9 cellular contexts compared by ENCODE assay signal in the genomic region with DNA sequence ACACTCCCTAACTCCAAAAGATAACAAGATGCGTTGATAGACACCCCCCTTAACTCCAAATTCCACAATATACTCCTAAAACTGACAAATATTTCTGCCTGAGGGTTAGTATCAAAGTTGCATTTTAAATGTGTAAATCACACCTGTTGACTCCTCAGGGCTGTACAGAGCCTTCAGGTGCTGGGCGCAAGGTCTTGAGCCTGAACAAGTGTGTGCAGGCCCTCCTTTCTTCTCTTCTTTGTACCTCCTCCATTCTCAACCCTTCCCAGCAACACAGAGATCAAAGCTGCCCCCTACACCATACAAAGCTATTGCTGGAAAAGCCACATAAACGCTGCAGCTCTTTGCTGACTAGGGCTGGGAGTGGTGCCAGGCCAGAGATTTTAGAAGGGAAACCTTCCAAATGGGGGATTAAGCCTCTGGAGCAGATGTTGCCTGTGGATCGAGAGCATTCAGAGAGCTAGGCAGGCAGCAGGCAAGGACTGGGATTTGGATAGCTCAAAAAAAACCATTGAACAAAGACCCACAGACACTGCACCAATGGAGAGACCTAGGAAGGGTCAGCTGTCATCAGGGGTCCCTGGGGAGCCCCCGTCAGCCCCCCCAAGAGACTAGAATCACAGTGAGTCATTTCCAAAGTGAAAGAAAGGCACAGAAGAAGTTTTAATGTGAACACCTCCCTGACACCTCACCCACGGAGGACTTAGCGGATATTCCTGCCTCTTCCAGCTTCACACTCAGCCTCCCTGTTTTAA. TPM values are rescaled to one million over a fixed set of nuclear protein-coding genes. Genes with fewer than 3 reads are reported as not detected.
A peak's percentile ranks its signal among the peaks of the same experiment; 100 is the strongest.
DNase-seq lines count a peak whose midpoint lies in the region; TF ChIP-seq lines count a peak whose summit lies in the region.
"Had no signal": no experiment of that assay in that cellular context is flagged by ENCODE, and none has a peak within 500 bp of the region (broad histone marks: within the 10 kb centered on the region; RNA-seq: fewer than 3 reads in every experiment).

No MANE protein-coding gene starts in this region.

- H3K27ac ChIP-seq in fibroblast of lung (ENCODE audit: insufficient read depth, low read length) (no peak overlapping the region), ovary (peak overlapping the region in 1 of 2 donors; percentile 33), transverse colon (peak overlapping the region in 2 of 4 donors; percentile 22 to 23), stomach (peak overlapping the region in 2 of 5 donors; percentile 49 to 68)

- peaks cover 3% of the 10 kb centered on the region for H3K27me3 ChIP-seq in fibroblast of lung (ENCODE audit: control insufficient read depth, insufficient read depth, low read length)
- no peaks in the 10 kb centered on the region for H3K27me3 ChIP-seq in ovary
- no peaks in the 10 kb centered on the region for H3K27me3 ChIP-seq in transverse colon
- H3K27me3 ChIP-seq in stomach = no peaks in the 10 kb centered on the region

- intact Hi-C loops in ovary (cut with DNase I) (no loop called here), transverse colon (cut with DNase I; ENCODE audit: low total_unique reads) (no loop called here), stomach (cut with DNase I; ENCODE audit: low total_unique reads) (no loop called here)

- no peaks in the 10 kb centered on the region for H3K9me3 ChIP-seq in fibroblast of lung (ENCODE audit: control insufficient read depth, insufficient read depth, low read depth, low read length)
- no peaks in the 10 kb centered on the region for H3K9me3 ChIP-seq in ovary
- no peaks in the 10 kb centered on the region for H3K9me3 ChIP-seq in transverse colon
- no peaks in the 10 kb centered on the region for H3K9me3 ChIP-seq in stomach

- H3K4me3 ChIP-seq in fibroblast of lung (replicated peaks in 1 of 4; ENCODE audit: control extremely low read depth in 1 of 4, insufficient read depth in 1 of 4, low read depth in 3 of 4, low read length in 4 of 4) (peak overlapping the region in 2 of 4 experiments; percentile 19 to 33), ovary (no peak overlapping the region), transverse colon (peak overlapping the region in 1 of 4 donors; percentile 21), stomach (peak overlapping the region in 2 of 4 donors; percentile 10 to 11)

- H3K4me2 ChIP-seq in fibroblast of lung (ENCODE audit: extremely low read depth, insufficient read depth, low read length) = peak overlapping the region; percentile 48

- no peaks in the 10 kb centered on the region for H4K20me1 ChIP-seq in fibroblast of lung (ENCODE audit: control insufficient read depth, extremely low read depth, insufficient read depth, low read length)

- TF ChIP-seq POLR2A in ovary (IDR thresholded peaks at IDR 0.05) (no peak), transverse colon (IDR thresholded peaks at IDR 0.05) (no peak), stomach (IDR thresholded peaks at IDR 0.05) (no peak)

- peak overlapping the region; percentile 30 for H2AFZ ChIP-seq in fibroblast of lung (ENCODE audit: low read length)

- 15 to 20% (median 16%) methylated on average over 7 of the region's 7 CpGs for WGBS in ovary, 3 donors
- WGBS in transverse colon (ENCODE audit: low coverage in 1 of 2), 2 donors = 52 to 60% methylated on average over 4 to 7 of the region's 7 CpGs
- WGBS in stomach, 5 donors = 35 to 52% (median 48%) methylated on average over 7 of the region's 7 CpGs

- H3K36me3 ChIP-seq in fibroblast of lung (ENCODE audit: control insufficient read depth, insufficient read depth, low read length) = no peaks in the 10 kb centered on the region
- no peaks in the 10 kb centered on the region for H3K36me3 ChIP-seq in ovary
- no peaks in the 10 kb centered on the region for H3K36me3 ChIP-seq in transverse colon
- no peaks in the 10 kb centered on the region for H3K36me3 ChIP-seq in stomach

- in situ Hi-C loops in transverse colon (cut with MboI; ENCODE audit: low pct_ligation_motif_present in 1 of 4, low pct_unique_long_range_greater_than_20kb in 1 of 4, low sequenced_read_pairs in 3 of 4) = loop anchor here (25.0 kb wide), 1 partner anchor 419 kb away; no protein-coding TSS in a partner anchor

- H3K4me1 ChIP-seq in fibroblast of lung (ENCODE audit: control insufficient read depth, extremely low read depth, insufficient read depth, low read length) = no peaks in the 10 kb centered on the region
- no peaks in the 10 kb centered on the region for H3K4me1 ChIP-seq in ovary (ENCODE audit: insufficient read depth)
- peaks cover 0 to 4% (median 0%) of the 10 kb centered on the region in 4 donors for H3K4me1 ChIP-seq in transverse colon
- H3K4me1 ChIP-seq in stomach = peaks cover 0 to 16% (median 8%) of the 10 kb centered on the region in 4 donors

- no peak overlapping the region for H3K9ac ChIP-seq in fibroblast of lung (ENCODE audit: insufficient read depth, low read length)

- TF ChIP-seq CTCF in fibroblast of lung (conservative IDR thresholded peaks at IDR 0.05 in 1 of 2, IDR thresholded peaks at IDR 0.05 in 1 of 2; ENCODE audit: low read depth in 1 of 2, low read length in 2 of 2) = no peak
- no peak for TF ChIP-seq CTCF in ovary (IDR thresholded peaks at IDR 0.05)
- no peak for TF ChIP-seq CTCF in transverse colon (IDR thresholded peaks at IDR 0.05)
- no peak for TF ChIP-seq CTCF in stomach (IDR thresholded peaks at IDR 0.05)

- no peak for TF ChIP-seq EP300 in ovary (IDR thresholded peaks at IDR 0.05)
- no peak for TF ChIP-seq EP300 in transverse colon (IDR thresholded peaks at IDR 0.05; ENCODE audit: low read depth)
- no peak for TF ChIP-seq EP300 in stomach (IDR thresholded peaks at IDR 0.05)

- peak; percentile 87 for DNase-seq in D341Med (ENCODE audit: low spot score)
- DNase-seq in NCI-H69 (lab: John Stamatoyannopoulos, UW) = peak; percentile 60
- DNase-seq in fibroblast of lung (ENCODE audit: low read depth in 2 of 2) = peak; percentile 65 to 74
- peak; percentile 72 to 84 (median 78) for DNase-seq in ovary
- DNase-seq in stimulated activated CD8-positive, alpha-beta memory T cell treated with anti-CD3 and anti-CD28 coated beads, Interleukin-4, amount 100 ng/mL, for 48 hours = no peak
- no peak for DNase-seq in transverse colon
- no peak for DNase-seq in NCI-H146 (lab: John Stamatoyannopoulos, UW)
- DNase-seq in stomach = no peak
- DNase-seq: islet precursor cell had no signal

- no peaks in the 10 kb centered on the region for H3K79me2 ChIP-seq in fibroblast of lung (ENCODE audit: control insufficient read depth, insufficient read depth, low read length)

RNA-seq across cellular contexts. Expression of a gene that starts 18.3 kb away (rescaled TPM):
- total RNA-seq in fibroblast of lung (5.6 and 9.1 TPM in 2 replicates), ovary (10 to 100 TPM; 18.0 to 35.3 (median 29.9) TPM), transverse colon (100 to 1,000 TPM in 2 of 4 donors, 10 to 100 TPM in 2; 29.1 to 159 (median 95.0) TPM), stomach (10 to 100 TPM; 23.7 to 39.0 (median 31.9) TPM)
- polyA plus RNA-seq in fibroblast of lung (9.2 and 11.4 TPM in 2 replicates), ovary (10 to 100 TPM; 12.6 to 20.3 TPM), stomach (10 to 100 TPM in 1 of 3 donors, 1 to 10 TPM in 2; 4.9 to 10.3 (median 7.0) TPM)
- 7.2 and 9.7 TPM in 2 replicates for polyA plus RNA-seq in fibroblast of lung (2012)
- polyA minus RNA-seq in fibroblast of lung (ENCODE audit: low replicate concordance) = 18.3 and 25.3 TPM in 2 replicates

RNA-seq across cellular contexts. Expression of a gene that starts 18.4 kb away (rescaled TPM):
- not detected in 2 replicates for total RNA-seq in fibroblast of lung
- not detected in 2 replicates for polyA plus RNA-seq in fibroblast of lung
- not detected in 2 replicates for polyA plus RNA-seq in fibroblast of lung (2012)
- polyA minus RNA-seq in fibroblast of lung (ENCODE audit: low replicate concordance) = not detected in 2 replicates
- not detected for total RNA-seq in ovary
- polyA plus RNA-seq in ovary = under 1 TPM in 1 of 2 donors, not detected in 1; 0.04 TPM
- total RNA-seq in transverse colon = not detected
- under 1 TPM in 1 of 5 donors, not detected in 4; 0.18 TPM for total RNA-seq in stomach
- under 1 TPM in 2 of 3 donors, not detected in 1; 0.03 to 0.25 TPM for polyA plus RNA-seq in stomach

Comparison
In these comparisons a context has a peak if more than half of its experiments do, and no peak if none do; other contexts are left out.
1. DNase-seq: peak in D341Med (single experiment), NCI-H69 (single experiment), fibroblast of lung (2 of 2) and ovary (5 of 5); none in stimulated activated CD8-positive, alpha-beta memory T cell treated with anti-CD3 and anti-CD28 coated beads, Interleukin-4, amount 100 ng/mL, for 48 hours (single experiment), transverse colon (single experiment), NCI-H146 (single experiment) and stomach (single experiment).